ENCODE assay signal across 11 cellular contexts in genomic region chr5:50553560-50553984, GRCh38.
DNase-seq lines count a peak whose midpoint lies in the region; ATAC-seq and TF ChIP-seq lines count a peak whose summit lies in the region.
"Had no signal": no experiment of that assay in that cellular context is flagged by ENCODE, and none has a peak within 500 bp of the region (broad histone marks: within the 10 kb centered on the region; RNA-seq: fewer than 3 reads in every experiment).

No MANE protein-coding gene starts in this region.

- ATAC-seq in left cardiac atrium: no peak
- peak; percentile 97 for ATAC-seq in upper lobe of right lung
- no peak for ATAC-seq in HG03432 (IDR thresholded peaks at IDR 0.05; ENCODE audit: unreplicated experiment)

- POLR2A ChIA-PET in PC-9 (lab: Charles Lee; ENCODE audit: unreplicated experiment): no interaction called here

- H3K27me3 ChIP-seq in PC-9 (ENCODE audit: insufficient read depth, low read depth) (no peaks in the 10 kb centered on the region), upper lobe of right lung (no peaks in the 10 kb centered on the region), WERI-Rb-1 (ENCODE audit: insufficient read depth, low read depth, severe bottlenecking) (no peaks in the 10 kb centered on the region)
- H3K27me3 ChIP-seq: sigmoid colon, SJSA1 had no signal

- peak overlapping the region; percentile 50; the same call in 1 of the 2 replicates for H3K4me2 ChIP-seq in PC-9

- BruUV-seq in PC-9 (replicated peaks; lab: Mats Ljungman, UMichigan): no TSS peak

- H3K36me3 ChIP-seq in PC-9 (ENCODE audit: low read depth) (no peaks in the 10 kb centered on the region), upper lobe of right lung (no peaks in the 10 kb centered on the region), WERI-Rb-1 (no peaks in the 10 kb centered on the region)
- H3K36me3 ChIP-seq: sigmoid colon, SJSA1 had no signal

- no peaks in the 10 kb centered on the region for H3K4me1 ChIP-seq in PC-9 (replicated peaks; ENCODE audit: insufficient read depth)
- no peaks in the 10 kb centered on the region for H3K4me1 ChIP-seq in upper lobe of right lung
- H3K4me1 ChIP-seq: sigmoid colon, SJSA1 had no signal

- no peaks in the 10 kb centered on the region for H3K9me3 ChIP-seq in PC-9 (ENCODE audit: insufficient read depth, low read depth)
- H3K9me3 ChIP-seq in upper lobe of right lung: no peaks in the 10 kb centered on the region
- H3K9me3 ChIP-seq in WERI-Rb-1 (ENCODE audit: severe bottlenecking): no peaks in the 10 kb centered on the region
- H3K9me3 ChIP-seq: sigmoid colon, SJSA1 had no signal

- H3K27ac ChIP-seq in PC-9 (no peak overlapping the region), upper lobe of right lung (peak overlapping the region; percentile 27), WERI-Rb-1 (no peak overlapping the region)
- H3K27ac ChIP-seq: sigmoid colon, SJSA1 had no signal

- no peaks in the 10 kb centered on the region for H3K79me2 ChIP-seq in PC-9 (ENCODE audit: low read depth)

- intact Hi-C loops in left cardiac atrium (cut with DNase I): no loop called here
- intact Hi-C loops in cardiac septum (cut with DNase I): no loop called here
- intact Hi-C loops in PC-9 (cut with micrococcal nuclease; ENCODE audit: unreplicated experiment): no loop called here
- intact Hi-C loops in upper lobe of right lung (cut with DNase I): no loop called here

- no peak for TF ChIP-seq CTCF in PC-9 (conservative IDR thresholded peaks at IDR 0.05)
- TF ChIP-seq CTCF in upper lobe of right lung (IDR thresholded peaks at IDR 0.05): no peak
- no peak for TF ChIP-seq CTCF in WERI-Rb-1 (IDR thresholded peaks at IDR 0.05; ENCODE audit: low read depth, low read length)

- H2AFZ ChIP-seq in PC-9: no peak overlapping the region

- no peaks in the 10 kb centered on the region; the same call in 1 of the 2 replicates for H3K9me2 ChIP-seq in PC-9 (ENCODE audit: insufficient read depth)

- CTCF ChIA-PET in PC-9 (lab: Charles Lee): no interaction called here

- no peaks in the 10 kb centered on the region for H3F3A ChIP-seq in PC-9 (ENCODE audit: insufficient read depth, low read depth)

- H3K4me3 ChIP-seq in PC-9: no peak overlapping the region
- peak overlapping the region; percentile 18 for H3K4me3 ChIP-seq in upper lobe of right lung
- H3K4me3 ChIP-seq in WERI-Rb-1 (ENCODE audit: low read depth, low read length): no peak overlapping the region
- H3K4me3 ChIP-seq: sigmoid colon, SJSA1 had no signal

- DNase-seq in left cardiac atrium (peak; percentile 17), cardiac septum (ENCODE audit: low spot score) (no peak), PC-9 (peak in 1 of 2 experiments; percentile 8), foreskin melanocyte (peak; percentile 29), upper lobe of right lung (peak; percentile 63), NCI-H2171 (lab: John Stamatoyannopoulos, UW) (no peak), WERI-Rb-1 (no peak)
- DNase-seq: activated CD4-positive, alpha-beta T cell treated with anti-CD3 and anti-CD28 coated beads, Interleukin-2, amount 50 U/mL, for 48 hours; sigmoid colon had no signal

- H4K20me1 ChIP-seq in PC-9 (ENCODE audit: insufficient read depth): no peaks in the 10 kb centered on the region

Comparison
In these comparisons a context has a peak if more than half of its experiments do, and no peak if none do; other contexts are left out.
1. DNase-seq: peak in left cardiac atrium (single experiment), foreskin melanocyte (single experiment) and upper lobe of right lung (single experiment); none in cardiac septum (single experiment), NCI-H2171 (single experiment) and WERI-Rb-1 (single experiment).